Comparison of ENCODE assay signal across 8 cellular contexts in the genomic region with DNA sequence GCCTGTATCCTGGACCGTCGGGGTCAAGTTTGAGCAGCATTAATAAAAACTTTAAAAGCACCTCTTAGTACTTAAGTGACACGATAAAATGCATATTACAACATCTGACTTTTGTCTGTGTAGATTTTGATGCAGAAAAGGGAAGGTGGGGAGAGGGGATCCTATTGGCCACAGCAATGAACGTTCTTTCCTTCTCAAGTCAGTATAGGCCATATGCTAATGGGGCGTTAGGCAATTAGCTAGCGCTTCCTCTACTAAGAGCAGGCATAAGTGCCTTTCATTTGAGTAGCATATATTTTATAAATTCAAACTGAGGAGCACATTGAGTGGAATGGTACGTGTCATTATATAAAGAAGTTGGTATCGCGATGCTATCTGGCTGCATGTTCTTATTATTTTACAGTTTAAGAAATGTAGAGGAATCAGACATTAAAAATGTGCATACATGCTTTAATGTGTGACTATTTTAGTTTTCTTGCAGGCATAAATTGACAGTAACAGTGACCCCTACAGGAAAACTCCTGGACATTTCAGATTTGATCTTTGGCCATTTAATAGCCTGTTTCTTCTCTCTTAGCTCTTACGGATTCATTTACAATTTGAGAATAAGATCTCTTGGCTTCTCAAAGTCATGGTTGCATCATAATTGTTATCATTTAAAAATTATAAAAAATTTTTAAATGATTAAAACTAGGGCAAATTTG. TPM values are rescaled to one million over a fixed set of nuclear protein-coding genes. Genes with fewer than 3 reads are reported as not detected.
DNase-seq lines count a peak whose midpoint lies in the region; ATAC-seq and TF ChIP-seq lines count a peak whose summit lies in the region.

No MANE protein-coding gene starts in this region.

- no peaks in the 10 kb centered on the region for H3K27me3 ChIP-seq in Caco-2 (replicated peaks; ENCODE audit: control insufficient read depth, insufficient read depth, low read length)

- peak overlapping the region; percentile 43 for H3K4me3 Mint-ChIP-seq in Caco-2 (ENCODE audit: unreplicated experiment)

- H3K27ac Mint-ChIP-seq in Caco-2 (ENCODE audit: unreplicated experiment): no peak overlapping the region

- H3K36me3 Mint-ChIP-seq in Caco-2 (ENCODE audit: insufficient read depth, unreplicated experiment): no peaks in the 10 kb centered on the region

- H3K9me3 ChIP-seq in Caco-2 (no peaks in the 10 kb centered on the region), mucosa of descending colon (no peaks in the 10 kb centered on the region)

- DNase-seq in Caco-2: no peak
- peak; percentile 66 for DNase-seq in NB4 (ENCODE audit: low read depth)
- no peak for DNase-seq in coronary artery (ENCODE audit: low spot score)
- no peak for DNase-seq in mucosa of descending colon
- no peak for DNase-seq in GM10266 (ENCODE audit: extremely low spot score)
- DNase-seq in posterior cingulate gyrus: no peak
- DNase-seq in NCI-H1048 (lab: John Stamatoyannopoulos, UW): no peak

- H3K27me3 Mint-ChIP-seq in Caco-2 (ENCODE audit: insufficient read depth, unreplicated experiment): no peaks in the 10 kb centered on the region

- POLR2A ChIA-PET in Caco-2 (lab: Charles Lee): no interaction called here

- TF ChIP-seq CTCF in Caco-2 (IDR thresholded peaks at IDR 0.05; ENCODE audit: insufficient read depth in 1 of 2, low read depth in 1 of 2, low read length in 1 of 2, severe bottlenecking in 1 of 2, unreplicated experiment in 1 of 2): no peak
- peak; percentile 22 for TF ChIP-seq CTCF in NB4 (IDR thresholded peaks at IDR 0.05; ENCODE audit: low read depth, low read length)
- no peak for TF ChIP-seq CTCF in coronary artery (IDR thresholded peaks at IDR 0.05)
- TF ChIP-seq CTCF in mucosa of descending colon (IDR thresholded peaks at IDR 0.05): no peak
- TF ChIP-seq CTCF in GM10266 (IDR thresholded peaks at IDR 0.05; ENCODE audit: control insufficient read depth, insufficient read depth, low read depth, missing control alignments): no peak

- no peaks in the 10 kb centered on the region for H3K4me1 Mint-ChIP-seq in Caco-2 (ENCODE audit: low read depth, unreplicated experiment)

- no TSS peak for BruUV-seq in Caco-2 (replicated peaks; lab: Mats Ljungman, UMichigan)

- H3K36me3 ChIP-seq in Caco-2 (ENCODE audit: control insufficient read depth, insufficient read depth, low read length): no peaks in the 10 kb centered on the region
- H3K36me3 ChIP-seq in mucosa of descending colon (ENCODE audit: low read depth): no peaks in the 10 kb centered on the region

- peak; percentile 51 for ATAC-seq in mucosa of descending colon
- no peak for ATAC-seq in HG02970 (IDR thresholded peaks at IDR 0.05; ENCODE audit: low FRiP score, unreplicated experiment)

- H3K4me1 ChIP-seq in Caco-2: no peaks in the 10 kb centered on the region
- H3K4me1 ChIP-seq in mucosa of descending colon (ENCODE audit: low read depth): no peaks in the 10 kb centered on the region

- intact Hi-C loops in Caco-2 (cut with micrococcal nuclease; ENCODE audit: unreplicated experiment): loop anchor here (10.0 kb wide), 1 partner anchor 194 kb away; no protein-coding TSS in a partner anchor
- intact Hi-C loops in mucosa of descending colon (cut with DNase I, micrococcal nuclease): loop anchor here in 1 of 2 donors (10.0 kb wide), 1 partner anchor 194 kb away; no protein-coding TSS in a partner anchor
- intact Hi-C loops in posterior cingulate gyrus (cut with DNase I): loop anchor here (10.0 kb wide), 1 partner anchor 96 kb away; no protein-coding TSS in a partner anchor

- CTCF ChIA-PET in Caco-2 (lab: Charles Lee): no interaction called here

- H3K27ac ChIP-seq in coronary artery: peak overlapping the region in 1 of 2 donors; percentile 35

- H3K4me3 ChIP-seq in Caco-2 (ENCODE audit: low read depth, low read length) (peak overlapping the region; percentile 19), NB4 (ENCODE audit: low read depth, low read length) (peak overlapping the region; percentile 14), coronary artery (peak overlapping the region; percentile 81), mucosa of descending colon (no peak overlapping the region)

- TF ChIP-seq POLR2A in NB4 (IDR thresholded peaks at IDR 0.05; ENCODE audit: extremely low read depth, insufficient read length): no peak

- H3K9me3 Mint-ChIP-seq in Caco-2 (ENCODE audit: unreplicated experiment): no peaks in the 10 kb centered on the region

RNA-seq across cellular contexts. Expression of gene GNA14, which starts 1.1 kb away (rescaled TPM):
- total RNA-seq in Caco-2 (2022): not detected in 2 replicates
- total RNA-seq in mucosa of descending colon: 10 to 100 TPM in 1 of 3 donors, 1 to 10 TPM in 2; 7.0 to 14.6 (median 7.4) TPM
